In genomic region chr1:197868751-197869501, GRCh38 we compare ENCODE assay signal across 8 cellular contexts. TPM values are rescaled to one million over a fixed set of nuclear protein-coding genes. Genes with fewer than 3 reads are reported as not detected.
DNase-seq lines count a peak whose midpoint lies in the region; ATAC-seq, FAIRE-seq and TF ChIP-seq lines count a peak whose summit lies in the region.

No MANE protein-coding gene starts in this region.

- no peak overlapping the region for H3K27ac Mint-ChIP-seq in stimulated activated naive CD8-positive, alpha-beta T cell treated with anti-CD3 and anti-CD28 coated beads, Interleukin-15, amount 100 ng/mL, for 72 hours

- peak; percentile 10 for DNase-seq in NCI-H510A treated with DMSO at 0.1 percent for 48 hours (lab: John Stamatoyannopoulos, UW)
- DNase-seq in NCI-H510A (lab: John Stamatoyannopoulos, UW) = no peak
- peak; percentile 25 for DNase-seq in HuH-7.5 (ENCODE audit: low spot score)
- peak; percentile 75 for DNase-seq in SK-MEL-5 (ENCODE audit: low read depth, low spot score)
- DNase-seq in bronchial epithelial cell (ENCODE audit: low read depth) = peak; percentile 69
- DNase-seq in left colon = peak in 1 of 2 donors; percentile 20
- peak; percentile 12 to 35 for DNase-seq in stimulated activated naive CD8-positive, alpha-beta T cell treated with anti-CD3 and anti-CD28 coated beads, Interleukin-15, amount 100 ng/mL, for 72 hours

- H3K27me3 ChIP-seq in bronchial epithelial cell (ENCODE audit: control insufficient read depth, insufficient read depth, low read length) = no peaks in the 10 kb centered on the region

- no peaks in the 10 kb centered on the region for H3K36me3 ChIP-seq in bronchial epithelial cell (ENCODE audit: control insufficient read depth, insufficient read depth, low read length)

- peak; percentile 85 for TF ChIP-seq CTCF in bronchial epithelial cell (IDR thresholded peaks at IDR 0.05; ENCODE audit: insufficient read depth, low read length, severe bottlenecking)

- in situ Hi-C loops in SK-MEL-5 (cut with HindIII; ENCODE audit: low pct_unique_long_range_greater_than_20kb, low sequenced_read_pairs) = no loop called here

- no peaks in the 10 kb centered on the region for H3K4me1 Mint-ChIP-seq in stimulated activated naive CD8-positive, alpha-beta T cell treated with anti-CD3 and anti-CD28 coated beads, Interleukin-15, amount 100 ng/mL, for 72 hours

- peak; percentile 94 for ATAC-seq in GM21576 (IDR thresholded peaks at IDR 0.05; ENCODE audit: unreplicated experiment)
- peak; percentile 100 for ATAC-seq in left colon
- peak; percentile 96 for ATAC-seq in stimulated activated naive CD8-positive, alpha-beta T cell treated with anti-CD3 and anti-CD28 coated beads, Interleukin-15, amount 100 ng/mL, for 72 hours

- H3K9me3 Mint-ChIP-seq in stimulated activated naive CD8-positive, alpha-beta T cell treated with anti-CD3 and anti-CD28 coated beads, Interleukin-15, amount 100 ng/mL, for 72 hours = no peaks in the 10 kb centered on the region

- no peak for FAIRE-seq in bronchial epithelial cell (lab: Jason Lieb, UNC)

- no peak overlapping the region for H3K4me3 ChIP-seq in bronchial epithelial cell (ENCODE audit: low read depth, low read length)

- no peaks in the 10 kb centered on the region for H3K27me3 Mint-ChIP-seq in stimulated activated naive CD8-positive, alpha-beta T cell treated with anti-CD3 and anti-CD28 coated beads, Interleukin-15, amount 100 ng/mL, for 72 hours

- no peak overlapping the region for H3K4me3 Mint-ChIP-seq in stimulated activated naive CD8-positive, alpha-beta T cell treated with anti-CD3 and anti-CD28 coated beads, Interleukin-15, amount 100 ng/mL, for 72 hours

- intact Hi-C loops in left colon (cut with DNase I, micrococcal nuclease) = loop anchor here in 1 of 2 donors (5.0 kb wide), 1 partner anchor 252 kb away; no protein-coding TSS in a partner anchor

RNA-seq across cellular contexts. Expression of gene C1orf53, which starts 33.5 kb away (rescaled TPM):
- 3.0 and 5.1 TPM in 2 replicates for total RNA-seq in SK-MEL-5 (2014; rRNA removed; shearing (Covaris generic))
- 2.2 and 2.8 TPM in 2 replicates for polyA plus RNA-seq in SK-MEL-5 (2015; cell fraction: cytosol; rRNA removed)
- polyA plus RNA-seq in SK-MEL-5 (2015; cell fraction: nucleus; rRNA removed) = not detected in 2 replicates
- total RNA-seq in bronchial epithelial cell (0.79 and 4.5 TPM in 2 replicates), left colon (1 to 10 TPM; 3.1 to 5.2 TPM)

RNA-seq across cellular contexts. Expression of gene LHX9, which starts 48.2 kb away (rescaled TPM):
- 0.98 TPM in 1 of 2 replicates, not detected in the other for total RNA-seq in SK-MEL-5 (2014; rRNA removed; shearing (Covaris generic))
- polyA plus RNA-seq in SK-MEL-5 (2015; cell fraction: cytosol; rRNA removed) = 0.36 TPM in 1 of 2 replicates, not detected in the other
- not detected in 2 replicates for polyA plus RNA-seq in SK-MEL-5 (2015; cell fraction: nucleus; rRNA removed)
- total RNA-seq in bronchial epithelial cell = under 0.01 TPM in 1 of 2 replicates, not detected in the other
- total RNA-seq in left colon = under 1 TPM in 1 of 2 donors, not detected in 1; 0.31 TPM
